Comparison of ENCODE assay signal across 18 cellular contexts in genomic region chr5:133445744-133446143, GRCh38.
DNase-seq lines count a peak whose midpoint lies in the region; ATAC-seq and TF ChIP-seq lines count a peak whose summit lies in the region.
"Had no signal": no experiment of that assay in that cellular context is flagged by ENCODE, and none has a peak within 500 bp of the region (broad histone marks: within the 10 kb centered on the region; RNA-seq: fewer than 3 reads in every experiment).

No MANE protein-coding gene starts in this region.

- H3K4me3 ChIP-seq in colonic mucosa (no peak overlapping the region), transverse colon (no peak overlapping the region), PC-9 (no peak overlapping the region)
- H3K4me3 ChIP-seq: BLaER1 treated with 17β-estradiol and CSF1 and Interleukin-3, amounts not matched to agents 10 nM and 100 nM; GM23248 had no signal

- H3K27ac ChIP-seq in colonic mucosa (peak overlapping the region; percentile 18), transverse colon (peak overlapping the region in 1 of 4 donors; percentile 28), PC-9 (no peak overlapping the region)
- H3K27ac ChIP-seq: 22Rv1; BLaER1 treated with 17β-estradiol and CSF1 and Interleukin-3, amounts not matched to agents 10 nM and 100 nM; GM23248 had no signal

- TF ChIP-seq CTCF in colonic mucosa (IDR thresholded peaks at IDR 0.05): no peak
- no peak for TF ChIP-seq CTCF in transverse colon (IDR thresholded peaks at IDR 0.05)
- no peak for TF ChIP-seq CTCF in PC-9 (conservative IDR thresholded peaks at IDR 0.05)

- H3K4me1 ChIP-seq in colonic mucosa (no peaks in the 10 kb centered on the region), transverse colon (peaks cover 0 to 6% (median 0%) of the 10 kb centered on the region in 4 donors), PC-9 (replicated peaks; ENCODE audit: insufficient read depth) (no peaks in the 10 kb centered on the region)
- H3K4me1 ChIP-seq: BE2C had no signal

- H4K20me1 ChIP-seq in PC-9 (ENCODE audit: insufficient read depth): no peaks in the 10 kb centered on the region
- H4K20me1 ChIP-seq: BLaER1 treated with 17β-estradiol and CSF1 and Interleukin-3, amounts not matched to agents 10 nM and 100 nM had no signal

- no peak for TF ChIP-seq POLR2A in transverse colon (IDR thresholded peaks at IDR 0.05)

- no peaks in the 10 kb centered on the region for H3F3A ChIP-seq in PC-9 (ENCODE audit: insufficient read depth, low read depth)

- POLR2A ChIA-PET in PC-9 (lab: Charles Lee; ENCODE audit: unreplicated experiment): no interaction called here

- no peak overlapping the region for H3K4me2 ChIP-seq in PC-9
- H3K4me2 ChIP-seq: BLaER1 treated with 17β-estradiol and CSF1 and Interleukin-3, amounts not matched to agents 10 nM and 100 nM had no signal

- ATAC-seq in left lobe of liver: no peak
- no peak for ATAC-seq in HG02571 (IDR thresholded peaks at IDR 0.05; ENCODE audit: unreplicated experiment)

- no peak overlapping the region for H2AFZ ChIP-seq in PC-9
- H2AFZ ChIP-seq: GM23248 had no signal

- BruUV-seq in PC-9 (replicated peaks; lab: Mats Ljungman, UMichigan): no TSS peak

- CTCF ChIA-PET in PC-9 (lab: Charles Lee): no interaction called here

- H3K9ac ChIP-seq in colonic mucosa (ENCODE audit: low read depth in 2 of 2, low read length in 2 of 2): no peak overlapping the region
- H3K9ac ChIP-seq: BLaER1 treated with 17β-estradiol and CSF1 and Interleukin-3, amounts not matched to agents 10 nM and 100 nM; GM23248 had no signal

- TF ChIP-seq EP300 in transverse colon (IDR thresholded peaks at IDR 0.05; ENCODE audit: low read depth): no peak

- H3K9me3 ChIP-seq in colonic mucosa (no peaks in the 10 kb centered on the region), transverse colon (no peaks in the 10 kb centered on the region), PC-9 (ENCODE audit: insufficient read depth, low read depth) (no peaks in the 10 kb centered on the region)
- H3K9me3 ChIP-seq: BE2C; BLaER1 treated with 17β-estradiol and CSF1 and Interleukin-3, amounts not matched to agents 10 nM and 100 nM had no signal

- H3K27me3 ChIP-seq in colonic mucosa: no peaks in the 10 kb centered on the region
- H3K27me3 ChIP-seq in transverse colon: no peaks in the 10 kb centered on the region
- no peaks in the 10 kb centered on the region for H3K27me3 ChIP-seq in PC-9 (ENCODE audit: insufficient read depth, low read depth)
- H3K27me3 ChIP-seq: BE2C; BLaER1 treated with 17β-estradiol and CSF1 and Interleukin-3, amounts not matched to agents 10 nM and 100 nM had no signal

- DNase-seq in DMS 273 (lab: John Stamatoyannopoulos, UW; ENCODE audit: unreplicated experiment) (peak; percentile 50), DMS 273 treated with DMSO at 0.1 percent for 48 hours (lab: John Stamatoyannopoulos, UW) (no peak), colonic mucosa (no peak), left lobe of liver (ENCODE audit: low spot score) (peak; percentile 8), transverse colon (peak; percentile 22), PC-9 (no peak), T-helper 9 cell (no peak)
- DNase-seq: AML-193; BE2C; CD4-positive, alpha-beta T cell; CD8-positive, alpha-beta memory T cell; DMS153; DND-41; GM23248; HCEC 1CT had no signal

- no peaks in the 10 kb centered on the region for H3K9me2 ChIP-seq in PC-9 (ENCODE audit: insufficient read depth)

- in situ Hi-C loops in transverse colon (cut with MboI; ENCODE audit: low pct_ligation_motif_present in 1 of 4, low pct_unique_long_range_greater_than_20kb in 1 of 4, low sequenced_read_pairs in 3 of 4): loop anchor here in 1 of 4 donors (25.0 kb wide), 1 partner anchor 417 kb away; no protein-coding TSS in a partner anchor

- no peaks in the 10 kb centered on the region for H3K79me2 ChIP-seq in PC-9 (ENCODE audit: low read depth)

- intact Hi-C loops in colonic mucosa (cut with DNase I): no loop called here
- intact Hi-C loops in transverse colon (cut with DNase I; ENCODE audit: low total_unique reads): no loop called here
- intact Hi-C loops in PC-9 (cut with micrococcal nuclease; ENCODE audit: unreplicated experiment): no loop called here

- 0 to 19% methylated on average over 1 of the region's 1 CpG for WGBS in transverse colon (ENCODE audit: low coverage in 1 of 2), 2 donors

- H3K36me3 ChIP-seq in colonic mucosa: no peaks in the 10 kb centered on the region
- no peaks in the 10 kb centered on the region for H3K36me3 ChIP-seq in transverse colon
- H3K36me3 ChIP-seq in PC-9 (ENCODE audit: low read depth): no peaks in the 10 kb centered on the region
- H3K36me3 ChIP-seq: BE2C; BLaER1 treated with 17β-estradiol and CSF1 and Interleukin-3, amounts not matched to agents 10 nM and 100 nM had no signal

Comparison
In these comparisons a context has a peak if more than half of its experiments do, and no peak if none do; other contexts are left out.
1. DNase-seq: peak in DMS 273 (single experiment), left lobe of liver (single experiment) and transverse colon (single experiment); none in DMS 273 treated with DMSO at 0.1 percent for 48 hours (single experiment), colonic mucosa (single experiment), PC-9 (0 of 2) and T-helper 9 cell (single experiment).